ENCODE assay signal across 21 cellular contexts in genomic region chr5:25387949-25388348, GRCh38.
"Had no signal": no experiment of that assay in that cellular context is flagged by ENCODE, and none has a peak within 500 bp of the region (broad histone marks: within the 10 kb centered on the region; RNA-seq: fewer than 3 reads in every experiment).

No MANE protein-coding gene starts in this region.

- H3K36me3 ChIP-seq: esophagus muscularis mucosa, gastroesophageal sphincter, heart left ventricle had no signal

- DNase-seq: dermis blood vessel endothelial cell; dorsolateral prefrontal cortex; effector CD4-positive, alpha-beta T cell; effector memory CD4-positive, alpha-beta T cell; foreskin keratinocyte; heart left ventricle; hypothalamus; immature natural killer cell; islet precursor cell; kidney; kidney glomerular epithelial cell; left colon; left ventricle myocardium superior; mesenchymal stem cell; mucosa of descending colon; naive B cell had no signal

- H3K27ac ChIP-seq: coronary artery, dorsolateral prefrontal cortex, esophagus muscularis mucosa, foreskin keratinocyte, gastroesophageal sphincter, heart left ventricle, hepatocyte had no signal

- H3K4me1 ChIP-seq: esophagus muscularis mucosa, foreskin keratinocyte, gastroesophageal sphincter, heart left ventricle had no signal

- H3K9me3 ChIP-seq: esophagus muscularis mucosa, gastroesophageal sphincter had no signal

- ATAC-seq: foreskin keratinocyte, gastroesophageal sphincter, heart left ventricle, left colon, left lobe of liver, left ventricle myocardium superior, mucosa of descending colon had no signal

- H3K27me3 ChIP-seq: dorsolateral prefrontal cortex, esophagus muscularis mucosa, foreskin keratinocyte, gastroesophageal sphincter, heart left ventricle, hepatocyte had no signal

- H3K4me3 ChIP-seq: coronary artery, dorsolateral prefrontal cortex, esophagus muscularis mucosa, gastroesophageal sphincter, heart left ventricle, hepatocyte, mucosa of descending colon had no signal
